In genomic region chr6:54910326-54910952, GRCh38 we compare ENCODE assay signal across 17 cellular contexts.
A peak's percentile ranks its signal among the peaks of the same experiment; 100 is the strongest.
DNase-seq lines count a peak whose midpoint lies in the region; ATAC-seq, FAIRE-seq and TF ChIP-seq lines count a peak whose summit lies in the region.
"Had no signal": no experiment of that assay in that cellular context is flagged by ENCODE, and none has a peak within 500 bp of the region (broad histone marks: within the 10 kb centered on the region; RNA-seq: fewer than 3 reads in every experiment).

No MANE protein-coding gene starts in this region.

- no peak for TF ChIP-seq EP300 in SK-N-SH (IDR thresholded peaks at IDR 0.05; ENCODE audit: borderline replicate concordance in 1 of 2, low read depth in 1 of 2, low read length in 1 of 2)

- H3K4me3 ChIP-seq in SK-N-SH (ENCODE audit: low read depth in 2 of 2, low read length in 1 of 2) (0 out of 4 replicates have a peak overlapping the region, but pooled peaks of 1 of the 2 experiments have one; percentile 11), SK-N-MC (peak overlapping the region; percentile 50)
- H3K4me3 ChIP-seq: gastroesophageal sphincter, psoas muscle, uterus had no signal

- no peaks in the 10 kb centered on the region; a peak in 1 of 4 replicates for H3K4me1 ChIP-seq in SK-N-SH (ENCODE audit: control insufficient read depth in 1 of 2, insufficient read depth in 2 of 2, low read depth in 1 of 2, low read length in 1 of 2)
- H3K4me1 ChIP-seq: gastroesophageal sphincter, psoas muscle, uterus had no signal

- DNase-seq in SK-N-SH = no peak
- DNase-seq in SK-N-MC (ENCODE audit: low read depth, low spot score) = peak; percentile 58
- peak; percentile 31 for DNase-seq in left kidney (ENCODE audit: low read depth, low spot score)
- DNase-seq in urothelium cell line (ENCODE audit: low spot score) = no peak
- no peak for DNase-seq in activated effector memory CD4-positive, alpha-beta T cell treated with Interleukin-2 at 50 U/mL for 16 hours
- DNase-seq in HUDEP-2 (lab: John Stamatoyannopoulos, UW; ENCODE audit: unreplicated experiment in 76 of 76) = no peak
- DNase-seq: activated CD4-positive, alpha-beta T cell treated with anti-CD3 and anti-CD28 coated beads, Interleukin-2, amount 10 ng/mL, durations not matched to agents 7 days and 5 days; CD4-positive, alpha-beta T cell; natural killer cell; NCI-H146; psoas muscle; stimulated activated naive CD8-positive, alpha-beta T cell treated with anti-CD3 and anti-CD28 coated beads, Interleukin-15, Interleukin-2, amounts not matched to agents 100 U/mL and 50 U/mL, for 24 hours; uterus had no signal

- 9% methylated on average over 10 of the region's 10 CpGs for WGBS in SK-N-SH (ENCODE audit: low lambda C conversion rate)

- no peaks in the 10 kb centered on the region for H3K27me3 ChIP-seq in SK-N-SH (ENCODE audit: insufficient read depth)
- H3K27me3 ChIP-seq: gastroesophageal sphincter, uterus had no signal

- no peaks in the 10 kb centered on the region for H3K9me3 ChIP-seq in SK-N-SH
- no peaks in the 10 kb centered on the region for H3K9me3 ChIP-seq in SK-N-MC (ENCODE audit: low read depth, low read length)
- H3K9me3 ChIP-seq: gastroesophageal sphincter, psoas muscle, uterus had no signal

- no peak for TF ChIP-seq CTCF in SK-N-SH (IDR thresholded peaks at IDR 0.05)

- POLR2A ChIA-PET in SK-N-SH (lab: Yijun Ruan, JAX) = no interaction called here

- H4K20me1 ChIP-seq in SK-N-SH (ENCODE audit: insufficient read depth) = no peaks in the 10 kb centered on the region

- H3K4me2 ChIP-seq in SK-N-SH = peak overlapping the region; percentile 57; the same call in 1 of the 2 replicates

- no peaks in the 10 kb centered on the region for H3K9me2 ChIP-seq in SK-N-SH

- no peak for ATAC-seq in SK-N-SH treated with all-trans-retinoic acid at 6 μM for 48 hours
- ATAC-seq in GM21423 (IDR thresholded peaks at IDR 0.05; ENCODE audit: unreplicated experiment) = no peak
- ATAC-seq: gastroesophageal sphincter; natural killer cell; psoas muscle; stimulated activated naive CD8-positive, alpha-beta T cell treated with anti-CD3 and anti-CD28 coated beads, Interleukin-15, Interleukin-2, amounts not matched to agents 100 U/mL and 50 U/mL, for 24 hours had no signal

- CTCF ChIA-PET in SK-N-SH (lab: Yijun Ruan, JAX) = no interaction called here

- peak; percentile 79 for FAIRE-seq in urothelium cell line (lab: Jason Lieb, UNC)
- FAIRE-seq: endothelial cell of umbilical vein had no signal

- H3F3A ChIP-seq in SK-N-SH (replicated peaks; ENCODE audit: insufficient read depth) = no peaks in the 10 kb centered on the region

- H3K36me3 ChIP-seq in SK-N-SH (replicated peaks in 1 of 2; ENCODE audit: control insufficient read depth in 1 of 2, insufficient read depth in 2 of 2, low read length in 1 of 2) (no peaks in the 10 kb centered on the region), SK-N-MC (ENCODE audit: insufficient read depth, low read length) (no peaks in the 10 kb centered on the region)
- H3K36me3 ChIP-seq: gastroesophageal sphincter, uterus had no signal

- H3K9ac ChIP-seq in SK-N-SH (no peak overlapping the region), SK-N-MC (ENCODE audit: insufficient read length) (no peak overlapping the region)

- TF ChIP-seq RAD21 in SK-N-SH (IDR thresholded peaks at IDR 0.05; ENCODE audit: low read length) = no peak

- 0 out of 2 replicates have a peak overlapping the region, but pooled peaks have one; percentile 47 for H2AFZ ChIP-seq in SK-N-SH (ENCODE audit: low read depth)

- H3K79me2 ChIP-seq in SK-N-SH (ENCODE audit: insufficient read depth) = no peaks in the 10 kb centered on the region

- no peak overlapping the region for H3K27ac ChIP-seq in SK-N-SH (ENCODE audit: low read depth in 2 of 2, low read length in 1 of 2)
- H3K27ac ChIP-seq in SK-N-MC = peak overlapping the region; percentile 47
- H3K27ac ChIP-seq: gastroesophageal sphincter, psoas muscle, uterus had no signal

TF ChIP-seq in SK-N-SH, 30 proteins besides CTCF, POLR2A, EP300 and RAD21:
- no peak for TF ChIP-seq TEAD4 (IDR thresholded peaks at IDR 0.05; ENCODE audit: borderline replicate concordance, insufficient read depth)
- TF ChIP-seq FOSL2 (IDR thresholded peaks at IDR 0.05; ENCODE audit: borderline replicate concordance, low read depth) = no peak
- TF ChIP-seq CHD2 (IDR thresholded peaks at IDR 0.05; ENCODE audit: low read length, partially characterized antibody) = no peak

TF ChIP-seq in SK-N-SH treated with all-trans-retinoic acid at 6 μM for 48 hours, 23 proteins besides CTCF, POLR2A, EP300 and RAD21 (continues in another document):
- TF ChIP-seq CSRNP3 (CRISPR knock-in tag; IDR thresholded peaks at IDR 0.05) = no peak
- no peak for TF ChIP-seq OSR1 (CRISPR knock-in tag; IDR thresholded peaks at IDR 0.05)
- no peak for TF ChIP-seq CSDC2 (CRISPR knock-in tag; IDR thresholded peaks at IDR 0.05)
- no peak for TF ChIP-seq ESRRG (CRISPR knock-in tag; IDR thresholded peaks at IDR 0.05)
- TF ChIP-seq ZFP30 (CRISPR knock-in tag; IDR thresholded peaks at IDR 0.05) = no peak
- TF ChIP-seq TSHZ2 (CRISPR knock-in tag; IDR thresholded peaks at IDR 0.05) = no peak
- TF ChIP-seq PPARA (CRISPR knock-in tag; IDR thresholded peaks at IDR 0.05; ENCODE audit: borderline replicate concordance) = no peak
- no peak for TF ChIP-seq BACH2 (CRISPR knock-in tag; IDR thresholded peaks at IDR 0.05; ENCODE audit: borderline replicate concordance)
- TF ChIP-seq ZNF70 (CRISPR knock-in tag; IDR thresholded peaks at IDR 0.05) = no peak
- TF ChIP-seq CREB5 (CRISPR knock-in tag; IDR thresholded peaks at IDR 0.05; ENCODE audit: low read depth) = no peak
- no peak for TF ChIP-seq POU6F1 (CRISPR knock-in tag; IDR thresholded peaks at IDR 0.05; ENCODE audit: borderline replicate concordance, low read depth)

Comparison
In these comparisons a context has a peak if more than half of its experiments do, and no peak if none do; other contexts are left out.
1. DNase-seq: peak in SK-N-MC (single experiment) and left kidney (single experiment); none in SK-N-SH (single experiment), urothelium cell line (single experiment), activated effector memory CD4-positive, alpha-beta T cell treated with Interleukin-2 at 50 U/mL for 16 hours (single experiment) and HUDEP-2 (0 of 76).